ENCODE assay signal across 15 cellular contexts in the genomic region with DNA sequence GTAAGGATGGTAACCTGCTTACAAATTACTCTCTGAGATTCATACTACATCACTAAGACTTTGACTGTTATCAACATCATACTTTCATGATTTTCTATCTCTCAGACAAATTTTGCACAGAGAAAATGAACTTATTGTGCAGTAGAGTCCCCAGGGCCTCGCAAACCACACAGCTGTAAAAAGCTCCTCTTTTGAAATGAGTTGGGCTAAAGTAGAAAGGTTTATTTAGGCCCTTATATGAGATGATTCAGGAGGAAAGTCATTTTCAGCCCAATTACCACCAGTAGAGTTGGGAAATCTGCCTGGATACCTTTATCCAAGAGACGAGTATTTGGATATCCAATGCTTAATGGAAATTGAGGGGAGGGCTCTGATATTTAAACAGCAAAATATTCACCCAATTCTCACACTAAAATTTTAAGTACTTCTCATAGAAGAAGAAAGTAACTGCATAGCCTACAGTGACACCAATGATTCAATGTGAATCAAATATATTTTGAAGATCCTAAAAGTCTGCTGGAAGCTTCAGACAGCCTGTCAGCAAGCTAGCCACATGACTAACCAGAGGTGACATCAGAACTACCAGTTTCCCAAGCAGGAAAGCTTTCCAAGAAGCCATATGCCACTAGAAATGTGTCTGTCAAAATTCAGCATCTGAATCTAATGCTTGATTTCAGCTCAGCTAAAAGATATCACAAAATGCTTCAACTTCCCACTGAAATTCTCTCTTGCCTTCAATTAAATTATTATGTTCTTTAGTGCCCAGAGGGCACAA.
A peak's percentile ranks its signal among the peaks of the same experiment; 100 is the strongest.
DNase-seq lines count a peak whose midpoint lies in the region; ATAC-seq and TF ChIP-seq lines count a peak whose summit lies in the region.
"Had no signal": no experiment of that assay in that cellular context is flagged by ENCODE, and none has a peak within 500 bp of the region (broad histone marks: within the 10 kb centered on the region; RNA-seq: fewer than 3 reads in every experiment).

No MANE protein-coding gene starts in this region.

- H3K4me3 ChIP-seq in breast epithelium (no peak overlapping the region), fibroblast of mammary gland (ENCODE audit: control insufficient read depth, low read depth, low read length) (no peak overlapping the region)

- TF ChIP-seq POLR2A in breast epithelium (IDR thresholded peaks at IDR 0.05), result no peak

- H3K36me3 Mint-ChIP-seq in MCF 10A (ENCODE audit: insufficient read depth, unreplicated experiment), result no peaks in the 10 kb centered on the region

- H3K9me3 ChIP-seq in breast epithelium, result no peaks in the 10 kb centered on the region

- H3K27me3 ChIP-seq in breast epithelium, result no peaks in the 10 kb centered on the region

- H3K36me3 ChIP-seq in breast epithelium, result no peaks in the 10 kb centered on the region

- no peak for TF ChIP-seq CTCF in MCF 10A (IDR thresholded peaks at IDR 0.05; ENCODE audit: unreplicated experiment)
- TF ChIP-seq CTCF in breast epithelium (IDR thresholded peaks at IDR 0.05), result no peak
- TF ChIP-seq CTCF in fibroblast of mammary gland (conservative IDR thresholded peaks at IDR 0.05; ENCODE audit: control insufficient read depth, insufficient read depth, low read depth, low read length), result no peak

- H3K4me1 ChIP-seq in breast epithelium, result no peaks in the 10 kb centered on the region

- CTCF ChIA-PET in MCF 10A (lab: Yijun Ruan, JAX), result interaction anchor here (1.2 kb wide), 1 partner anchor 8 kb away, joined by 4 read pairs; no protein-coding TSS in a partner anchor

- H3K27me3 Mint-ChIP-seq in MCF 10A (ENCODE audit: insufficient read depth, unreplicated experiment), result no peaks in the 10 kb centered on the region
- H3K27me3 Mint-ChIP-seq: activated T-helper 17 cell treated with anti-CD3 and anti-CD28 coated beads, Interleukin-2, amount 50 U/mL, for 72 hours had no signal

- no peak overlapping the region for H3K27ac ChIP-seq in breast epithelium

- no peak overlapping the region for H3K27ac Mint-ChIP-seq in MCF 10A (ENCODE audit: low read depth, unreplicated experiment)
- H3K27ac Mint-ChIP-seq: activated T-helper 17 cell treated with anti-CD3 and anti-CD28 coated beads, Interleukin-2, amount 50 U/mL, for 72 hours had no signal

- POLR2A ChIA-PET in MCF 10A (lab: Yijun Ruan, JAX), result no interaction called here

- H3K4me3 Mint-ChIP-seq in MCF 10A (ENCODE audit: unreplicated experiment), result no peak overlapping the region
- H3K4me3 Mint-ChIP-seq: activated T-helper 17 cell treated with anti-CD3 and anti-CD28 coated beads, Interleukin-2, amount 50 U/mL, for 72 hours had no signal

- intact Hi-C loops in MCF 10A (cut with micrococcal nuclease) (no loop called here), breast epithelium (cut with DNase I; ENCODE audit: low total_unique reads) (no loop called here)

- no peaks in the 10 kb centered on the region for H3K9me3 Mint-ChIP-seq in MCF 10A (ENCODE audit: unreplicated experiment)

- no TSS peak for BruUV-seq in MCF 10A (replicated peaks; lab: Mats Ljungman, UMichigan)

- ATAC-seq in esophagus mucosa (no peak), GM19035 (IDR thresholded peaks at IDR 0.05; ENCODE audit: unreplicated experiment) (no peak), HG03439 (IDR thresholded peaks at IDR 0.05; ENCODE audit: unreplicated experiment) (no peak)
- ATAC-seq: activated T-helper 17 cell treated with anti-CD3 and anti-CD28 coated beads, Interleukin-2, amount 50 U/mL, for 72 hours had no signal

- H3K4me1 Mint-ChIP-seq in MCF 10A (ENCODE audit: insufficient read depth, unreplicated experiment), result peaks cover 6% of the 10 kb centered on the region
- H3K4me1 Mint-ChIP-seq: activated T-helper 17 cell treated with anti-CD3 and anti-CD28 coated beads, Interleukin-2, amount 50 U/mL, for 72 hours had no signal

- DNase-seq in MCF 10A (ENCODE audit: unreplicated experiment), result peak; percentile 15
- DNase-seq in breast epithelium (ENCODE audit: low spot score in 2 of 2), result no peak
- peak; percentile 30 for DNase-seq in NCI-H524 treated with DMSO at 0.1 percent for 48 hours (lab: John Stamatoyannopoulos, UW)
- peak; percentile 64 for DNase-seq in fibroblast of mammary gland (ENCODE audit: low read depth)
- DNase-seq in globus pallidus (ENCODE audit: low spot score), result no peak
- DNase-seq: activated CD4-positive, alpha-beta T cell treated with anti-CD3 and anti-CD28 coated beads, Interleukin-2, amount 50 U/mL, for 48 hours; effector memory CD4-positive, alpha-beta T cell; islet precursor cell; NCI-H748 treated with DMSO at 0.1 percent for 48 hours; Right ventricle myocardium superior; T1000 had no signal

Comparison
In these comparisons a context has a peak if more than half of its experiments do, and no peak if none do; other contexts are left out.
1. DNase-seq: peak in MCF 10A (single experiment), NCI-H524 treated with DMSO at 0.1 percent for 48 hours (single experiment) and fibroblast of mammary gland (single experiment); none in breast epithelium (0 of 2) and globus pallidus (single experiment).